In genomic region chr1:54117815-54118563, GRCh38 we compare ENCODE assay signal across 13 cellular contexts.
DNase-seq lines count a peak whose midpoint lies in the region; ATAC-seq, FAIRE-seq and TF ChIP-seq lines count a peak whose summit lies in the region.
"Had no signal": no experiment of that assay in that cellular context is flagged by ENCODE, and none has a peak within 500 bp of the region (broad histone marks: within the 10 kb centered on the region; RNA-seq: fewer than 3 reads in every experiment).

No MANE protein-coding gene starts in this region.

- CTCF ChIA-PET in RWPE1 (lab: Yijun Ruan, JAX): interaction anchor here (0.7 to 0.9 kb wide), 2 partner anchors 10 kb away, joined by 3 read pairs; no protein-coding TSS in a partner anchor

- DNase-seq in EL: peak; percentile 37
- DNase-seq in RWPE1 (ENCODE audit: low spot score): peak; percentile 84
- DNase-seq in fibroblast of mammary gland (ENCODE audit: low read depth): peak; percentile 25
- peak; percentile 72 for DNase-seq in pons (ENCODE audit: low spot score)
- DNase-seq in NCI-H2196 treated with DMSO at 0.1 percent for 48 hours (lab: John Stamatoyannopoulos, UW; ENCODE audit: unreplicated experiment): no peak
- DNase-seq in HTR-8/SVneo (ENCODE audit: insufficient read length, low spot score): no peak
- DNase-seq in COR-L47 (lab: John Stamatoyannopoulos, UW): no peak
- DNase-seq: activated naive CD8-positive, alpha-beta T cell treated with anti-CD3 and anti-CD28 coated beads for 36 hours; naive B cell; NCI-H2029 treated with DMSO at 0.1 percent for 48 hours; right cardiac atrium had no signal

- ATAC-seq in HG03108 (IDR thresholded peaks at IDR 0.05; ENCODE audit: unreplicated experiment): no peak
- ATAC-seq: right cardiac atrium had no signal

- no peak for TF ChIP-seq CTCF in RWPE1 (conservative IDR thresholded peaks at IDR 0.05; ENCODE audit: low read depth)
- no peak for TF ChIP-seq CTCF in fibroblast of mammary gland (conservative IDR thresholded peaks at IDR 0.05; ENCODE audit: control insufficient read depth, insufficient read depth, low read depth, low read length)

- H3K4me3 ChIP-seq in fibroblast of mammary gland (ENCODE audit: control insufficient read depth, low read depth, low read length): no peak overlapping the region
- H3K4me3 ChIP-seq: coronary artery had no signal

- FAIRE-seq in HTR-8/SVneo (lab: Jason Lieb, UNC): no peak

- POLR2A ChIA-PET in RWPE1 (lab: Yijun Ruan, JAX; ENCODE audit: low non-redundant PET): no interaction called here

- H3K27ac ChIP-seq in RWPE1: no peak overlapping the region
- H3K27ac ChIP-seq: coronary artery had no signal

Comparison
In these comparisons a context has a peak if more than half of its experiments do, and no peak if none do; other contexts are left out.
1. DNase-seq: peak in EL (single experiment), RWPE1 (single experiment), fibroblast of mammary gland (single experiment) and pons (single experiment); none in NCI-H2196 treated with DMSO at 0.1 percent for 48 hours (single experiment), HTR-8/SVneo (single experiment) and COR-L47 (single experiment).